ENCODE assay signal across 1 cellular context in the genomic region with DNA sequence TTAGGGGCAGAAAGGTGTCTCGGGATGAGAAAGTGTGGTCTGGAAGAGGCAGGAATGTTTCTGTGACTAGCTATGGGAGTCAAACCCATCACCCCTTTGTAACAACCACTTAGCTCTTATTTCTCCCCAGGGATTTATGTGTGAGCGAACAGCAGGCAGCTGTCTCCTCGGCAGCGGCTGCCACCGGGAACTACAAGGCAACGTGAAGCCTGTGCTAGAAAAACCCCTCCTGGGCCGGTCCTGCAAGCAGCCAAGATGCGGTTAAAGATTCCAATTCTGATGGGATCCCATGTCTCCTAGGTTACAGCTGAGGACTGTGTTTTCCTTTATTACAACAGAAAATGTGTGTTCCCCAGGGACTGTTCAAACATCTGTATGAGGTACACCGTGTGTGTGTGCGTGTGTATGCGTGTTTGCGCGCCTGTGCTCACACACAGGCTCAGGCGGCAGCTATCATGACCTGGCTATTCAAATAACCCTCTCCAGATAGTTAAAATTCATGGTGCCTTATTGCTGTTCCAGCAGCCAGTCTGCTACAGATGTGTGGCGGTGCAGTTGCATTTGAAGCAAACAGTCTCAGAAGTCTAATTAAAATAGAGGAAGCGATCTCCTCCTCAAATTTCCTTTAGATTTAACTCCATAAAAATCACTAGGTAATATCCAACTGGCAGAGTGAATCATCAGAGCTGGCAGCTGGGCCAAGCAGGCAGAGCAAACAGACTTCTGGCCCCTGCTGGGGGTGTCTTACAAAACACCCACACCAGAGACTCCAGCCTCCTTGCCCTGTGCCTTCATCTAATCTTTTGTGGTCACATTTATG.
TF ChIP-seq lines count a peak whose summit lies in the region.

No MANE protein-coding gene starts in this region.

TF ChIP-seq in GM23338, 12 proteins besides CTCF, POLR2A, EP300 and RAD21 (continued from another document):
- no peak for TF ChIP-seq POLR2AphosphoS5 (IDR thresholded peaks at IDR 0.05; ENCODE audit: low read depth)
- TF ChIP-seq, protein P1, sequence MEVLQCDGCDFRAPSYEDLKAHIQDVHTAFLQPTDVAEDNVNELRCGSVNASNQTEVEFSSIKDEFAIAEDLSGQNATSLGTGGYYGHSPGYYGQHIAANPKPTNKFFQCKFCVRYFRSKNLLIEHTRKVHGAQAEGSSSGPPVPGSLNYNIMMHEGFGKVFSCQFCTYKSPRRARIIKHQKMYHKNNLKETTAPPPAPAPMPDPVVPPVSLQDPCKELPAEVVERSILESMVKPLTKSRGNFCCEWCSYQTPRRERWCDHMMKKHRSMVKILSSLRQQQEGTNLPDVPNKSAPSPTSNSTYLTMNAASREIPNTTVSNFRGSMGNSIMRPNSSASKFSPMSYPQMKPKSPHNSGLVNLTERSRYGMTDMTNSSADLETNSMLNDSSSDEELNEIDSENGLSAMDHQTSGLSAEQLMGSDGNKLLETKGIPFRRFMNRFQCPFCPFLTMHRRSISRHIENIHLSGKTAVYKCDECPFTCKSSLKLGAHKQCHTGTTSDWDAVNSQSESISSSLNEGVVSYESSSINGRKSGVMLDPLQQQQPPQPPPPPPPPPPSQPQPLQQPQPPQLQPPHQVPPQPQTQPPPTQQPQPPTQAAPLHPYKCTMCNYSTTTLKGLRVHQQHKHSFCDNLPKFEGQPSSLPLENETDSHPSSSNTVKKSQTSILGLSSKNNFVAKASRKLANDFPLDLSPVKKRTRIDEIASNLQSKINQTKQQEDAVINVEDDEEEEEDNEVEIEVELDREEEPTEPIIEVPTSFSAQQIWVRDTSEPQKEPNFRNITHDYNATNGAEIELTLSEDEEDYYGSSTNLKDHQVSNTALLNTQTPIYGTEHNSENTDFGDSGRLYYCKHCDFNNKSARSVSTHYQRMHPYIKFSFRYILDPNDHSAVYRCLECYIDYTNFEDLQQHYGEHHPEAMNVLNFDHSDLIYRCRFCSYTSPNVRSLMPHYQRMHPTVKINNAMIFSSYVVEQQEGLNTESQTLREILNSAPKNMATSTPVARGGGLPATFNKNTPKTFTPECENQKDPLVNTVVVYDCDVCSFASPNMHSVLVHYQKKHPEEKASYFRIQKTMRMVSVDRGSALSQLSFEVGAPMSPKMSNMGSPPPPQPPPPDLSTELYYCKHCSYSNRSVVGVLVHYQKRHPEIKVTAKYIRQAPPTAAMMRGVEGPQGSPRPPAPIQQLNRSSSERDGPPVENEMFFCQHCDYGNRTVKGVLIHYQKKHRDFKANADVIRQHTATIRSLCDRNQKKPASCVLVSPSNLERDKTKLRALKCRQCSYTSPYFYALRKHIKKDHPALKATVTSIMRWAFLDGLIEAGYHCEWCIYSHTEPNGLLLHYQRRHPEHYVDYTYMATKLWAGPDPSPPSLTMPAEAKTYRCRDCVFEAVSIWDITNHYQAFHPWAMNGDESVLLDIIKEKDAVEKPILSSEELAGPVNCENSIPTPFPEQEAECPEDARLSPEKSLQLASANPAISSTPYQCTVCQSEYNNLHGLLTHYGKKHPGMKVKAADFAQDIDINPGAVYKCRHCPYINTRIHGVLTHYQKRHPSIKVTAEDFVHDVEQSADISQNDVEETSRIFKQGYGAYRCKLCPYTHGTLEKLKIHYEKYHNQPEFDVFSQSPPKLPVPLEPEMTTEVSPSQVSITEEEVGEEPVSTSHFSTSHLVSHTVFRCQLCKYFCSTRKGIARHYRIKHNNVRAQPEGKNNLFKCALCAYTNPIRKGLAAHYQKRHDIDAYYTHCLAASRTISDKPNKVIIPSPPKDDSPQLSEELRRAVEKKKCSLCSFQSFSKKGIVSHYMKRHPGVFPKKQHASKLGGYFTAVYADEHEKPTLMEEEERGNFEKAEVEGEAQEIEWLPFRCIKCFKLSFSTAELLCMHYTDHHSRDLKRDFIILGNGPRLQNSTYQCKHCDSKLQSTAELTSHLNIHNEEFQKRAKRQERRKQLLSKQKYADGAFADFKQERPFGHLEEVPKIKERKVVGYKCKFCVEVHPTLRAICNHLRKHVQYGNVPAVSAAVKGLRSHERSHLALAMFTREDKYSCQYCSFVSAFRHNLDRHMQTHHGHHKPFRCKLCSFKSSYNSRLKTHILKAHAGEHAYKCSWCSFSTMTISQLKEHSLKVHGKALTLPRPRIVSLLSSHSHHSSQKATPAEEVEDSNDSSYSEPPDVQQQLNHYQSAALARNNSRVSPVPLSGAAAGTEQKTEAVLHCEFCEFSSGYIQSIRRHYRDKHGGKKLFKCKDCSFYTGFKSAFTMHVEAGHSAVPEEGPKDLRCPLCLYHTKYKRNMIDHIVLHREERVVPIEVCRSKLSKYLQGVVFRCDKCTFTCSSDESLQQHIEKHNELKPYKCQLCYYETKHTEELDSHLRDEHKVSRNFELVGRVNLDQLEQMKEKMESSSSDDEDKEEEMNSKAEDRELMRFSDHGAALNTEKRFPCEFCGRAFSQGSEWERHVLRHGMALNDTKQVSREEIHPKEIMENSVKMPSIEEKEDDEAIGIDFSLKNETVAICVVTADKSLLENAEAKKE (CRISPR knock-in tag; IDR thresholded peaks at IDR 0.05) = no peak
- TF ChIP-seq, protein P2, sequence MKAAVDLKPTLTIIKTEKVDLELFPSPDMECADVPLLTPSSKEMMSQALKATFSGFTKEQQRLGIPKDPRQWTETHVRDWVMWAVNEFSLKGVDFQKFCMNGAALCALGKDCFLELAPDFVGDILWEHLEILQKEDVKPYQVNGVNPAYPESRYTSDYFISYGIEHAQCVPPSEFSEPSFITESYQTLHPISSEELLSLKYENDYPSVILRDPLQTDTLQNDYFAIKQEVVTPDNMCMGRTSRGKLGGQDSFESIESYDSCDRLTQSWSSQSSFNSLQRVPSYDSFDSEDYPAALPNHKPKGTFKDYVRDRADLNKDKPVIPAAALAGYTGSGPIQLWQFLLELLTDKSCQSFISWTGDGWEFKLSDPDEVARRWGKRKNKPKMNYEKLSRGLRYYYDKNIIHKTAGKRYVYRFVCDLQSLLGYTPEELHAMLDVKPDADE (IDR thresholded peaks at IDR 0.05) = no peak
